In genomic region chr5:58871648-58872242, GRCh38 we compare ENCODE assay signal across 8 cellular contexts.
DNase-seq lines count a peak whose midpoint lies in the region; ATAC-seq and TF ChIP-seq lines count a peak whose summit lies in the region.

No MANE protein-coding gene starts in this region.

- H3F3A ChIP-seq in GM23248 (ENCODE audit: insufficient read depth) = no peaks in the 10 kb centered on the region

- H3K27me3 Mint-ChIP-seq in activated naive CD4-positive, alpha-beta T cell treated with anti-CD3 and anti-CD28 coated beads for 36 hours (ENCODE audit: low read depth) = no peaks in the 10 kb centered on the region
- H3K27me3 Mint-ChIP-seq in central memory CD8-positive, alpha-beta T cell = peaks cover 35% of the 10 kb centered on the region
- H3K27me3 Mint-ChIP-seq in mesothelial cell of epicardium (ENCODE audit: low read depth) = peaks cover 2% of the 10 kb centered on the region

- intact Hi-C loops in activated naive CD4-positive, alpha-beta T cell treated with anti-CD3 and anti-CD28 coated beads for 36 hours (cut with micrococcal nuclease) = loop anchor here (1.0 to 5.0 kb wide), 4 partner anchors 15 to 511 kb away; no protein-coding TSS in a partner anchor

- DNase-seq in activated naive CD4-positive, alpha-beta T cell treated with anti-CD3 and anti-CD28 coated beads for 36 hours = peak; percentile 61
- DNase-seq in activated naive CD4-positive, alpha-beta T cell treated with anti-CD3 and anti-CD28 coated beads, Interleukin-2, amount 50 U/mL, for 16 hours = no peak
- DNase-seq in GM23248 (peak; percentile 47), NCI-H748 (lab: John Stamatoyannopoulos, UW; ENCODE audit: unreplicated experiment) (peak; percentile 52), mesothelial cell of epicardium (ENCODE audit: low spot score in 2 of 2, unreplicated experiment in 2 of 2) (no peak)
- no peak for DNase-seq in central memory CD8-positive, alpha-beta T cell (ENCODE audit: low spot score in 2 of 2)
- no peak for DNase-seq in NK-92 treated with Interleukin-12 subunit alpha and Interleukin-12 subunit beta, amount 100 ng/mL, for 24 hours (lab: John Stamatoyannopoulos, UW)

- no peaks in the 10 kb centered on the region for H3K79me2 ChIP-seq in GM23248 (ENCODE audit: insufficient read depth)

- no peak overlapping the region for H3K4me3 ChIP-seq in GM23248

- H3K4me3 Mint-ChIP-seq in activated naive CD4-positive, alpha-beta T cell treated with anti-CD3 and anti-CD28 coated beads for 36 hours = no peak overlapping the region
- no peak overlapping the region for H3K4me3 Mint-ChIP-seq in central memory CD8-positive, alpha-beta T cell
- no peak overlapping the region for H3K4me3 Mint-ChIP-seq in mesothelial cell of epicardium

- H3K9me3 ChIP-seq in GM23248 (ENCODE audit: low read depth) = no peaks in the 10 kb centered on the region

- peak; percentile 91 for TF ChIP-seq CTCF in mesothelial cell of epicardium (IDR thresholded peaks at IDR 0.05; ENCODE audit: unreplicated experiment)

- no peaks in the 10 kb centered on the region for H3K36me3 Mint-ChIP-seq in activated naive CD4-positive, alpha-beta T cell treated with anti-CD3 and anti-CD28 coated beads for 36 hours (ENCODE audit: low read depth)
- H3K36me3 Mint-ChIP-seq in central memory CD8-positive, alpha-beta T cell (ENCODE audit: insufficient read depth) = no peaks in the 10 kb centered on the region
- H3K36me3 Mint-ChIP-seq in mesothelial cell of epicardium = no peaks in the 10 kb centered on the region

- in situ Hi-C loops in GM23248 (cut with MboI) = no loop called here

- H3K27ac ChIP-seq in GM23248 = no peak overlapping the region

- 47 to 53% methylated on average over 3 of the region's 3 CpGs for WGBS in GM23248 (ENCODE audit: low coverage in 1 of 2, low lambda C conversion rate in 2 of 2, missing lambda C conversion rate in 2 of 2), 2 experiments

- CTCF ChIA-PET in activated naive CD4-positive, alpha-beta T cell treated with anti-CD3 and anti-CD28 coated beads for 36 hours (lab: Charles Lee) = interaction anchor here (0.6 to 5.5 kb wide), 11 partner anchors 10 to 310 kb away, joined by 3 to 27 read pairs (median 4); no protein-coding TSS in a partner anchor

- no peaks in the 10 kb centered on the region for H4K20me1 ChIP-seq in GM23248 (ENCODE audit: insufficient read depth)

- peaks cover 24% of the 10 kb centered on the region for H3K27me3 ChIP-seq in GM23248 (replicated peaks; ENCODE audit: insufficient read depth)

- no peak overlapping the region for H3K27ac Mint-ChIP-seq in activated naive CD4-positive, alpha-beta T cell treated with anti-CD3 and anti-CD28 coated beads for 36 hours
- no peak overlapping the region for H3K27ac Mint-ChIP-seq in central memory CD8-positive, alpha-beta T cell (ENCODE audit: low read depth)
- no peak overlapping the region for H3K27ac Mint-ChIP-seq in mesothelial cell of epicardium

- H3K4me2 ChIP-seq in GM23248 (ENCODE audit: unreplicated experiment) = no peak overlapping the region

- H3K4me1 ChIP-seq in GM23248 (ENCODE audit: insufficient read depth) = no peaks in the 10 kb centered on the region

- no peak overlapping the region for H3K9ac ChIP-seq in GM23248

- H3K4me1 Mint-ChIP-seq in activated naive CD4-positive, alpha-beta T cell treated with anti-CD3 and anti-CD28 coated beads for 36 hours (ENCODE audit: low read depth) = no peaks in the 10 kb centered on the region
- no peaks in the 10 kb centered on the region for H3K4me1 Mint-ChIP-seq in central memory CD8-positive, alpha-beta T cell
- H3K4me1 Mint-ChIP-seq in mesothelial cell of epicardium = no peaks in the 10 kb centered on the region

- H2AFZ ChIP-seq in GM23248 = no peak overlapping the region

- H3K9me2 ChIP-seq in GM23248 (ENCODE audit: insufficient read depth) = no peaks in the 10 kb centered on the region

- H3K36me3 ChIP-seq in GM23248 (ENCODE audit: low read depth) = no peaks in the 10 kb centered on the region

- peak; percentile 40 for ATAC-seq in central memory CD8-positive, alpha-beta T cell (replicated peaks; ENCODE audit: extremely low read depth, poor library complexity, severe bottlenecking)
- ATAC-seq in GM21515 (IDR thresholded peaks at IDR 0.05; ENCODE audit: unreplicated experiment) = no peak

- no peaks in the 10 kb centered on the region for H3K9me3 Mint-ChIP-seq in activated naive CD4-positive, alpha-beta T cell treated with anti-CD3 and anti-CD28 coated beads for 36 hours
- no peaks in the 10 kb centered on the region for H3K9me3 Mint-ChIP-seq in central memory CD8-positive, alpha-beta T cell
- no peaks in the 10 kb centered on the region for H3K9me3 Mint-ChIP-seq in mesothelial cell of epicardium

Comparison
In these comparisons a context has a peak if more than half of its experiments do, and no peak if none do; other contexts are left out.
1. DNase-seq: peak in activated naive CD4-positive, alpha-beta T cell treated with anti-CD3 and anti-CD28 coated beads for 36 hours (single experiment), GM23248 (single experiment) and NCI-H748 (single experiment); none in activated naive CD4-positive, alpha-beta T cell treated with anti-CD3 and anti-CD28 coated beads, Interleukin-2, amount 50 U/mL, for 16 hours (single experiment), central memory CD8-positive, alpha-beta T cell (0 of 2), mesothelial cell of epicardium (0 of 2) and NK-92 treated with Interleukin-12 subunit alpha and Interleukin-12 subunit beta, amount 100 ng/mL, for 24 hours (single experiment).